ENCODE assay signal across 8 cellular contexts in genomic region chr6:31834367-31834703, GRCh38. TPM values are rescaled to one million over a fixed set of nuclear protein-coding genes. Genes with fewer than 3 reads are reported as not detected.
DNase-seq lines count a peak whose midpoint lies in the region; ATAC-seq and TF ChIP-seq lines count a peak whose summit lies in the region.

No MANE protein-coding gene starts in this region.

- TF ChIP-seq POLR2A in testis (IDR thresholded peaks at IDR 0.05), result no peak

- whole genome bisulfite sequencing in testis, 2 donors, result 0% methylated on average over 20 to 28 of the region's 28 CpGs

- peak overlapping the region; percentile 84 to 99 (median 99) for H3K4me3 Mint-ChIP-seq in naive thymus-derived CD4-positive, alpha-beta T cell

- DNase-seq in SIG-M5 treated with dmso at 0.1 percent for 504 hours (lab: John Stamatoyannopoulos, UW; ENCODE audit: unreplicated experiment), result peak; percentile 78
- DNase-seq in SIG-M5 (lab: John Stamatoyannopoulos, UW), result no peak
- DNase-seq in NCI-H748 treated with DMSO at 0.1 percent for 48 hours (lab: John Stamatoyannopoulos, UW), result peak; percentile 83
- DNase-seq in activated CD8-positive, alpha-beta memory T cell treated with anti-CD3 and anti-CD28 coated beads, Interleukin-2, amount 50 U/mL, for 48 hours, result peak; percentile 86
- DNase-seq in fibroblast of mammary gland (ENCODE audit: low read depth), result peak; percentile 88
- DNase-seq in naive thymus-derived CD4-positive, alpha-beta T cell, result peak in 8 of 9 donors; percentile 54 to 71 (median 61)
- peak; percentile 95 for DNase-seq in testis

- no peaks in the 10 kb centered on the region for H3K9me3 ChIP-seq in naive thymus-derived CD4-positive, alpha-beta T cell (ENCODE audit: control insufficient read depth in 2 of 3, low read length in 3 of 3)
- no peaks in the 10 kb centered on the region for H3K9me3 ChIP-seq in testis

- H3K27me3 ChIP-seq in naive thymus-derived CD4-positive, alpha-beta T cell (ENCODE audit: control insufficient read depth in 2 of 2, insufficient read depth in 2 of 2, low read length in 2 of 2), result no peaks in the 10 kb centered on the region
- no peaks in the 10 kb centered on the region for H3K27me3 ChIP-seq in testis

- H3K27me3 Mint-ChIP-seq in naive thymus-derived CD4-positive, alpha-beta T cell, result no peaks in the 10 kb centered on the region

- intact Hi-C loops in naive thymus-derived CD4-positive, alpha-beta T cell (cut with micrococcal nuclease), result loop anchor here (1.0 to 10.0 kb wide), 20 partner anchors 20 to 1020 kb away; partner anchors contain the start of genes ABHD16A (in 2 of the 2), BAG6 (in 2 of the 2), EHMT2 (in 2 of the 2) and PRRC2A (in 2 of the 2)
- intact Hi-C loops in testis (cut with DNase I; ENCODE audit: low total_unique reads), result loop anchor here (5.0 kb wide), 1 partner anchor 152 kb away; the partner anchor contains the start of gene LY6G5C

- peaks cover 3 to 38% (median 16%) of the 10 kb centered on the region in 5 donors for H3K36me3 Mint-ChIP-seq in naive thymus-derived CD4-positive, alpha-beta T cell

- TF ChIP-seq CTCF in fibroblast of mammary gland (conservative IDR thresholded peaks at IDR 0.05; ENCODE audit: control insufficient read depth, insufficient read depth, low read depth, low read length) (no peak), testis (IDR thresholded peaks at IDR 0.05) (peak in 1 of 3 experiments; percentile 7)

- H3K4me1 ChIP-seq in naive thymus-derived CD4-positive, alpha-beta T cell (ENCODE audit: control insufficient read depth in 2 of 2, insufficient read depth in 2 of 2, low read length in 2 of 2), result peaks cover 40 to 48% of the 10 kb centered on the region in 2 donors
- H3K4me1 ChIP-seq in testis, result peaks cover 27% of the 10 kb centered on the region

- H3K36me3 ChIP-seq in naive thymus-derived CD4-positive, alpha-beta T cell (ENCODE audit: control insufficient read depth in 2 of 3, insufficient read depth in 3 of 3, low read length in 3 of 3), result peaks cover 0 to 33% (median 14%) of the 10 kb centered on the region in 3 experiments
- no peaks in the 10 kb centered on the region for H3K36me3 ChIP-seq in testis (ENCODE audit: low read depth, missing control alignments)

- H3K4me1 Mint-ChIP-seq in naive thymus-derived CD4-positive, alpha-beta T cell, result peaks cover 28 to 61% (median 51%) of the 10 kb centered on the region in 7 donors

- H3K27ac ChIP-seq in naive thymus-derived CD4-positive, alpha-beta T cell (ENCODE audit: low read depth, low read length), result peak overlapping the region; percentile 92
- peak overlapping the region; percentile 97 to 98 for H3K27ac ChIP-seq in testis

- H3K4me3 ChIP-seq in fibroblast of mammary gland (ENCODE audit: control insufficient read depth, low read depth, low read length) (peak overlapping the region; percentile 92), testis (peak overlapping the region; percentile 89 to 93)
- peak overlapping the region; percentile 73 for H3K4me3 ChIP-seq in naive thymus-derived CD4-positive, alpha-beta T cell (ENCODE audit: low read length)

- peak overlapping the region; percentile 91 to 100 (median 99) for H3K27ac Mint-ChIP-seq in naive thymus-derived CD4-positive, alpha-beta T cell

- peak; percentile 46 for ATAC-seq in HG03442 (IDR thresholded peaks at IDR 0.05; ENCODE audit: unreplicated experiment)
- ATAC-seq in naive thymus-derived CD4-positive, alpha-beta T cell, result peak; percentile 69

- H3K9me3 Mint-ChIP-seq in naive thymus-derived CD4-positive, alpha-beta T cell, result no peaks in the 10 kb centered on the region

- POLR2A ChIA-PET in naive thymus-derived CD4-positive, alpha-beta T cell (lab: Charles Lee), result interaction anchor here (1.0 to 3.7 kb wide), 11 partner anchors 7 to 182 kb away, joined by 3 to 21 read pairs (median 5); partner anchors contain the start of genes ABHD16A, BAG6, C6orf47 and HSPA1B

- CTCF ChIA-PET in naive thymus-derived CD4-positive, alpha-beta T cell (lab: Charles Lee), result interaction anchor here (1.6 kb wide), 1 partner anchor 153 kb away, joined by 4 read pairs; no protein-coding TSS in a partner anchor

RNA-seq across cellular contexts. Expression of gene HSPA1B, which starts 6.8 kb away (rescaled TPM):
- 10 to 100 TPM in 4 of 5 experiments, 1 to 10 TPM in 1; 8.6 to 68.9 (median 28.9) TPM for total RNA-seq in naive thymus-derived CD4-positive, alpha-beta T cell
- polyA plus RNA-seq in naive thymus-derived CD4-positive, alpha-beta T cell, result 1 to 10 TPM; 2.8 to 3.6 TPM
- 100 to 1,000 TPM; 167 to 204 TPM for total RNA-seq in testis
- polyA plus RNA-seq in testis (ENCODE audit: insufficient read depth, low read depth, low replicate concordance), result 127 TPM

RNA-seq across cellular contexts. Expression of gene HSPA1A, which starts 19.0 kb away (rescaled TPM):
- total RNA-seq in naive thymus-derived CD4-positive, alpha-beta T cell, result 100 to 1,000 TPM in 1 of 5 experiments, 10 to 100 TPM in 3, 1 to 10 TPM in 1; 6.7 to 125 (median 30.3) TPM
- polyA plus RNA-seq in naive thymus-derived CD4-positive, alpha-beta T cell, result 10 to 100 TPM; 26.0 to 52.5 TPM
- 100 to 1,000 TPM; 113 to 151 TPM for total RNA-seq in testis
- polyA plus RNA-seq in testis (ENCODE audit: insufficient read depth, low read depth, low replicate concordance), result 90.4 TPM

RNA-seq across cellular contexts. Expression of gene HSPA1L, which starts 19.3 kb away (rescaled TPM):
- 1 to 10 TPM; 3.3 to 5.5 (median 4.7) TPM for total RNA-seq in naive thymus-derived CD4-positive, alpha-beta T cell
- 1 to 10 TPM; 2.3 to 3.6 TPM for polyA plus RNA-seq in naive thymus-derived CD4-positive, alpha-beta T cell
- 10 to 100 TPM; 30.3 to 87.9 TPM for total RNA-seq in testis
- polyA plus RNA-seq in testis (ENCODE audit: insufficient read depth, low read depth, low replicate concordance), result 103 TPM

RNA-seq across cellular contexts. Expression of gene LSM2, which starts 27.6 kb away (rescaled TPM):
- 10 to 100 TPM; 22.9 to 94.5 (median 29.2) TPM for total RNA-seq in naive thymus-derived CD4-positive, alpha-beta T cell
- 10 to 100 TPM; 58.9 to 67.9 TPM for polyA plus RNA-seq in naive thymus-derived CD4-positive, alpha-beta T cell
- 10 to 100 TPM; 43.3 to 49.6 TPM for total RNA-seq in testis
- 55.5 TPM for polyA plus RNA-seq in testis (ENCODE audit: insufficient read depth, low read depth, low replicate concordance)

RNA-seq across cellular contexts. Expression of gene NEU1, which starts 28.3 kb away (rescaled TPM):
- total RNA-seq in naive thymus-derived CD4-positive, alpha-beta T cell, result 10 to 100 TPM; 18.6 to 35.0 (median 20.1) TPM
- 10 to 100 TPM; 13.6 to 19.9 TPM for polyA plus RNA-seq in naive thymus-derived CD4-positive, alpha-beta T cell
- 10 to 100 TPM; 31.7 to 65.9 TPM for total RNA-seq in testis
- polyA plus RNA-seq in testis (ENCODE audit: insufficient read depth, low read depth, low replicate concordance), result 27.4 TPM

Comparison
In these comparisons a context has a peak if more than half of its experiments do, and no peak if none do; other contexts are left out.
1. RNA of gene HSPA1L, which starts 19.3 kb away (total RNA-seq): 30.3 to 87.9 TPM in testis; 3.3 to 5.5 TPM in naive thymus-derived CD4-positive, alpha-beta T cell; every median in the first group is over 4 times any median in the second.
2. Peak in every context shown above with its lines, with median percentiles within 50 percentile points of each other: H3K4me3 ChIP-seq.